Comparison of ENCODE assay signal across 15 cellular contexts in genomic region chr18:7360606-7361170, GRCh38.
DNase-seq lines count a peak whose midpoint lies in the region; ATAC-seq and TF ChIP-seq lines count a peak whose summit lies in the region.
"Had no signal": no experiment of that assay in that cellular context is flagged by ENCODE, and none has a peak within 500 bp of the region (broad histone marks: within the 10 kb centered on the region; RNA-seq: fewer than 3 reads in every experiment).

No MANE protein-coding gene starts in this region.

- H3K9me3 ChIP-seq in thymus (ENCODE audit: control insufficient read depth), result no peaks in the 10 kb centered on the region
- H3K9me3 ChIP-seq in osteoblast (ENCODE audit: low read depth, low read length), result no peaks in the 10 kb centered on the region
- H3K9me3 ChIP-seq: Caco-2 had no signal

- H3K27ac ChIP-seq in thymus (ENCODE audit: low read depth) (peak overlapping the region; percentile 18), osteoblast (ENCODE audit: low read depth, low read length) (no peak overlapping the region)
- H3K27ac ChIP-seq: GM23248 had no signal

- H3K36me3 ChIP-seq in GM06990 (ENCODE audit: control insufficient read depth, insufficient read depth, low read length) (no peaks in the 10 kb centered on the region), thymus (ENCODE audit: control insufficient read depth, insufficient read depth) (no peaks in the 10 kb centered on the region), osteoblast (ENCODE audit: insufficient read depth, low read length) (no peaks in the 10 kb centered on the region)

- H3K27me3 ChIP-seq in GM06990 (replicated peaks; ENCODE audit: control insufficient read depth, insufficient read depth, low read length) (no peaks in the 10 kb centered on the region), thymus (ENCODE audit: control insufficient read depth, insufficient read depth) (no peaks in the 10 kb centered on the region), osteoblast (ENCODE audit: insufficient read depth, low read length) (no peaks in the 10 kb centered on the region)

- DNase-seq in GM06990 (ENCODE audit: extremely low read depth, insufficient read length) (peak; percentile 2), NCI-H146 (lab: John Stamatoyannopoulos, UW) (no peak), osteoblast (ENCODE audit: insufficient read length, low spot score, missing footprints) (no peak)
- no peak for DNase-seq in stimulated activated naive CD8-positive, alpha-beta T cell treated with anti-CD3 and anti-CD28 coated beads, Interleukin-15, Interleukin-2, amounts not matched to agents 100 U/mL and 50 U/mL, for 24 hours
- DNase-seq: C1 segment of cervical spinal cord; Caco-2; CD8-positive, alpha-beta T cell; DMS153; DND-41; GM23248; H7; HCEC 1CT had no signal

- H2AFZ ChIP-seq in osteoblast (ENCODE audit: low read length), result no peak overlapping the region
- H2AFZ ChIP-seq: GM23248 had no signal

- H3K4me3 ChIP-seq in GM06990 (replicated peaks; ENCODE audit: low read depth, low read length) (no peak overlapping the region), thymus (ENCODE audit: low read length) (no peak overlapping the region), osteoblast (ENCODE audit: insufficient read depth, low read length) (no peak overlapping the region)
- H3K4me3 ChIP-seq: GM12878, GM23248 had no signal

- H3K79me2 ChIP-seq in osteoblast (ENCODE audit: insufficient read depth, low read length), result no peaks in the 10 kb centered on the region

- TF ChIP-seq CTCF in GM06990 (IDR thresholded peaks at IDR 0.05; ENCODE audit: insufficient read depth, low read length, poor library complexity, severe bottlenecking) (no peak), osteoblast (IDR thresholded peaks at IDR 0.05; ENCODE audit: extremely low read depth, low read depth, low read length) (no peak)

- no peaks in the 10 kb centered on the region for H4K20me1 ChIP-seq in osteoblast (ENCODE audit: insufficient read depth, low read length)

- ATAC-seq in esophagus mucosa, result peak; percentile 15
- ATAC-seq in stimulated activated naive CD8-positive, alpha-beta T cell treated with anti-CD3 and anti-CD28 coated beads, Interleukin-15, Interleukin-2, amounts not matched to agents 100 U/mL and 50 U/mL, for 24 hours, result no peak
- ATAC-seq: CD8-positive, alpha-beta T cell; GM12878 had no signal

- H3K4me1 ChIP-seq in thymus (ENCODE audit: control insufficient read depth, insufficient read depth, low read length), result no peaks in the 10 kb centered on the region
- H3K4me1 ChIP-seq in osteoblast (ENCODE audit: insufficient read depth, low read length), result no peaks in the 10 kb centered on the region
- H3K4me1 ChIP-seq: Caco-2 had no signal

- 97% methylated on average over 23 of the region's 23 CpGs for WGBS in thymus

- no peak overlapping the region for H3K4me2 ChIP-seq in osteoblast (ENCODE audit: insufficient read depth, low read length)
